Comparison of ENCODE assay signal across 9 cellular contexts in the genomic region with DNA sequence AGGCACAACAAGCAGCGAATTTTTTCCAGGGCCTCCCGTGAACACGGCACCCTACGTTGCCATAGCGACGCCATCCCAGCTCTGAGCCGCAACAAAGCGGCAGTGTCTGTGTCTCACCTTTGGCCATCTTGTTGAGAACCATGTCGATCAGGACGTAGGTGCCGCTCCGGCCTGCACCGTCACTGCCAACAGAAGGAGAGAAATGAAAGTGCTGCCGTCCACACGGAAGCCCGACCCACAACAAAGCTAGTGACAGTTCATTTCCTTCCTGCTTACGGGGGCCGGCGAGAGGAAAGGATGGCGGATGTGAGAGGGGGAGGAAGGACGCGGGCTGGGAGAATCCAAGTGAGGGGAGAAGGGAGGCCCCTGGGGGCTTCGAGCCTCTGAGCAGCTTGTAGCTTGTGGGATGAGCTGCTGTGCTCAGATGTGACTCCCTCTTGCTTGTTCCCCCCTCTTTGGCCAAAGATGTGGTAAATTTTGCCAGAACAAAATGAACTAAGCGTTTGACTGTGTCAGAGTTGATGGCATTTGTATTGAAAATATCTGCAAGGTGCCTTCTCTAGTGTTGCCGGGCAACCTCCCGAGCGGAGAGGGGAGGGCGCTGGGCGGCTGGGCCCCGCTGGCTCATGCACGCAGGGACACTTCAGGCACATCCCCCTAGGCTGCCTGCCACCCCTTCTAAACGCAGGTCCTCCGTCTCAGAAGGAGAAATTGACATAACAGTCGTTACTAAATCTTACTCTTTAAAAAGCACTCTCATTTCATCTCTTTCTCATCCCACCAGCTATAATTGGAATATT.
DNase-seq lines count a peak whose midpoint lies in the region; ATAC-seq, FAIRE-seq and TF ChIP-seq lines count a peak whose summit lies in the region.
"Had no signal": no experiment of that assay in that cellular context is flagged by ENCODE, and none has a peak within 500 bp of the region (broad histone marks: within the 10 kb centered on the region; RNA-seq: fewer than 3 reads in every experiment).

No MANE protein-coding gene starts in this region.

- no peak for FAIRE-seq in pancreas (lab: Jason Lieb, UNC)

- H3K4me1 ChIP-seq in pancreas (no peaks in the 10 kb centered on the region), thymus (ENCODE audit: control insufficient read depth, insufficient read depth, low read length) (no peaks in the 10 kb centered on the region)

- peak overlapping the region; percentile 82 for H3K4me3 Mint-ChIP-seq in glutamatergic neuron (ENCODE audit: unreplicated experiment)

- peak overlapping the region; percentile 19 for H3K27ac Mint-ChIP-seq in glutamatergic neuron (ENCODE audit: unreplicated experiment)

- H3K9me3 ChIP-seq in pancreas (no peaks in the 10 kb centered on the region), thymus (ENCODE audit: control insufficient read depth) (no peaks in the 10 kb centered on the region)

- peaks cover 7% of the 10 kb centered on the region for H3K27me3 Mint-ChIP-seq in glutamatergic neuron (ENCODE audit: unreplicated experiment)

- no peaks in the 10 kb centered on the region for H3K36me3 ChIP-seq in pancreas
- no peaks in the 10 kb centered on the region for H3K36me3 ChIP-seq in thymus (ENCODE audit: control insufficient read depth, insufficient read depth)

- no peaks in the 10 kb centered on the region for H3K27me3 ChIP-seq in pancreas
- no peaks in the 10 kb centered on the region for H3K27me3 ChIP-seq in thymus (ENCODE audit: control insufficient read depth, insufficient read depth)

- H3K4me3 ChIP-seq in pancreas = peak overlapping the region; percentile 16 to 45 (median 28)
- peak overlapping the region; percentile 43 for H3K4me3 ChIP-seq in thymus (ENCODE audit: low read length)

- H3K9me3 Mint-ChIP-seq in glutamatergic neuron (ENCODE audit: unreplicated experiment) = peaks cover 5% of the 10 kb centered on the region

- 56 to 61% methylated on average over 34 of the region's 34 CpGs for WGBS in pancreas, 2 donors
- WGBS in thymus = 15% methylated on average over 34 of the region's 34 CpGs

- peak; percentile 72 for DNase-seq in DMS153 (lab: John Stamatoyannopoulos, UW)
- DNase-seq in NCI-H524 (lab: John Stamatoyannopoulos, UW) = peak; percentile 48 to 79
- peak; percentile 82 for DNase-seq in activated effector memory CD4-positive, alpha-beta T cell treated with anti-CD3 and anti-CD28 coated beads, Interleukin-2, amount 50 U/mL, for 16 hours
- DNase-seq in glutamatergic neuron = peak; percentile 66
- peak in 5 of 6 donors; percentile 36 to 60 (median 49) for DNase-seq in pancreas
- no peak for DNase-seq in GM19240 (ENCODE audit: insufficient read length, low spot score)

- ATAC-seq in HG02759 (IDR thresholded peaks at IDR 0.05; ENCODE audit: unreplicated experiment) (peak; percentile 82), pancreas (peak; percentile 56 to 85 (median 84))
- ATAC-seq: HCT116 had no signal

- H3K27ac ChIP-seq in pancreas (peak overlapping the region in 2 of 4 donors; percentile 10 to 66), thymus (ENCODE audit: low read depth) (no peak overlapping the region)

- peaks cover 8% of the 10 kb centered on the region for H3K36me3 Mint-ChIP-seq in glutamatergic neuron (ENCODE audit: unreplicated experiment)

- TF ChIP-seq CTCF in glutamatergic neuron (IDR thresholded peaks at IDR 0.05; ENCODE audit: partially characterized antibody, unreplicated experiment) = no peak
- TF ChIP-seq CTCF in pancreas (IDR thresholded peaks at IDR 0.05) = no peak

- intact Hi-C loops in pancreas (cut with DNase I) = no loop called here

- H3K4me1 Mint-ChIP-seq in glutamatergic neuron (ENCODE audit: low read depth, unreplicated experiment) = peaks cover 14% of the 10 kb centered on the region
